Comparison of ENCODE assay signal across 25 cellular contexts in the genomic region with DNA sequence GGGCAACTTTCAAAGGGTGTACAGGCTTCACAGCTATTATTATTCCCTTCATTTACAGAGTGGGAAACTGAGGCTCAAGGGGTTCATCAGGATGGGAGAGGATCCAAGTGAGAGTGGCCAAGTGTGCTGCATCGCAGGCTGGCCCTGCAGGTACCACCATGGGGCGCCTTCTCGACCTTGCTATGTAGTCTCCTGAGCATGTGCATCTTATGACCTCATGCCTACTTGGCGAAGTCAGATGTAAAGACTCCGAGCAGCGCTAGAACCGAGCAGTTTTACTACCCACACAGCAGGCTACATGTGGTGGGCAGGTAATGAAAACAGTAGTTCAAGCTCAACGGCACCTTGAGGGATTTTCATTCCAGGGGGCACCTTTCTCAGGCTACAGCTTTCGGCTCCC. TPM values are rescaled to one million over a fixed set of nuclear protein-coding genes. Genes with fewer than 3 reads are reported as not detected.
"Had no signal": no experiment of that assay in that cellular context is flagged by ENCODE, and none has a peak within 500 bp of the region (broad histone marks: within the 10 kb centered on the region; RNA-seq: fewer than 3 reads in every experiment).

No MANE protein-coding gene starts in this region.

- H3K27me3 Mint-ChIP-seq: activated B cell treated with CpG ODN at 0.5 μM for 24 hours; activated CD4-positive, alpha-beta T cell treated with anti-CD3 and anti-CD28 coated beads, Interleukin-2, amount 10 ng/mL, durations not matched to agents 24 days and 14 days; activated naive CD8-positive, alpha-beta T cell treated with anti-CD3 and anti-CD28 coated beads for 36 hours had no signal

- DNase-seq: activated B cell treated with CpG ODN at 0.5 μM for 24 hours; activated CD4-positive, alpha-beta T cell treated with anti-CD3 and anti-CD28 coated beads for 1 hour; activated CD4-positive, alpha-beta T cell treated with anti-CD3 and anti-CD28 coated beads, Interleukin-2, amount 10 ng/mL, durations not matched to agents 24 days and 14 days; activated CD4-positive, alpha-beta T cell treated with anti-CD3 and anti-CD28 coated beads, Interleukin-2, amount 50 U/mL, for 48 hours; activated CD8-positive, alpha-beta memory T cell treated with anti-CD3 and anti-CD28 coated beads for 24 hours; activated gamma-delta T cell treated with Interleukin-2 at 50 U/mL for 16 hours; activated naive CD4-positive, alpha-beta T cell treated with anti-CD3 and anti-CD28 coated beads, Interleukin-2, amount 10 ng/mL, durations not matched to agents 7 days and 5 days; activated naive CD8-positive, alpha-beta T cell treated with anti-CD3 and anti-CD28 coated beads for 36 hours; activated T-cell treated with anti-CD3 and anti-CD28 coated beads, Interleukin-2, amount 50 U/mL, for 4 hours; brain microvascular endothelial cell; cerebellar nuclear complex; Karpas-422; MM.1S; NCI-H1105; NCI-H1436; NCI-H1694 treated with DMSO at 0.1 percent for 48 hours; NCI-H2029 treated with DMSO at 0.1 percent for 48 hours; NCI-H446; NCI-H526; Right ventricle myocardium superior had no signal

- ATAC-seq: activated T-cell treated with anti-CD3 and anti-CD28 coated beads, Interleukin-2, amount 50 U/mL, for 4 hours; SK-N-SH treated with all-trans-retinoic acid at 6 μM for 48 hours had no signal

- H3K9me3 Mint-ChIP-seq: activated B cell treated with CpG ODN at 0.5 μM for 24 hours; activated CD4-positive, alpha-beta T cell treated with anti-CD3 and anti-CD28 coated beads, Interleukin-2, amount 10 ng/mL, durations not matched to agents 24 days and 14 days; activated naive CD4-positive, alpha-beta T cell treated with anti-CD3 and anti-CD28 coated beads, Interleukin-2, amount 10 ng/mL, durations not matched to agents 7 days and 5 days; activated naive CD8-positive, alpha-beta T cell treated with anti-CD3 and anti-CD28 coated beads for 36 hours; activated T-cell treated with anti-CD3 and anti-CD28 coated beads, Interleukin-2, amount 50 U/mL, for 4 hours; T-helper 1 cell treated with Interleukin-12 subunit alpha and Interleukin-12 subunit beta and Interleukin-4 antibody, amounts not matched to agents 30 μg/mL and 1 μg/mL, for 36 hours had no signal

- H3K4me3 ChIP-seq: cardiac muscle cell, SJSA1 had no signal

- H3K4me1 ChIP-seq: SJSA1 had no signal

- H3K27me3 ChIP-seq: cardiac muscle cell, SJSA1 had no signal

- H3K9me3 ChIP-seq: SJSA1 had no signal

- H3K36me3 ChIP-seq: brain microvascular endothelial cell, cardiac muscle cell, SJSA1 had no signal

- H3K36me3 Mint-ChIP-seq: activated naive CD4-positive, alpha-beta T cell treated with anti-CD3 and anti-CD28 coated beads, Interleukin-2, amount 10 ng/mL, durations not matched to agents 7 days and 5 days; activated naive CD8-positive, alpha-beta T cell treated with anti-CD3 and anti-CD28 coated beads for 36 hours had no signal

- H3K4me3 Mint-ChIP-seq: activated B cell treated with CpG ODN at 0.5 μM for 24 hours; activated CD4-positive, alpha-beta T cell treated with anti-CD3 and anti-CD28 coated beads, Interleukin-2, amount 10 ng/mL, durations not matched to agents 24 days and 14 days; activated naive CD4-positive, alpha-beta T cell treated with anti-CD3 and anti-CD28 coated beads, Interleukin-2, amount 10 ng/mL, durations not matched to agents 7 days and 5 days; activated naive CD8-positive, alpha-beta T cell treated with anti-CD3 and anti-CD28 coated beads for 36 hours; activated T-cell treated with anti-CD3 and anti-CD28 coated beads, Interleukin-2, amount 50 U/mL, for 4 hours; T-helper 1 cell treated with Interleukin-12 subunit alpha and Interleukin-12 subunit beta and Interleukin-4 antibody, amounts not matched to agents 30 μg/mL and 1 μg/mL, for 36 hours had no signal

- H3K4me1 Mint-ChIP-seq: activated B cell treated with CpG ODN at 0.5 μM for 24 hours; activated CD4-positive, alpha-beta T cell treated with anti-CD3 and anti-CD28 coated beads, Interleukin-2, amount 10 ng/mL, durations not matched to agents 24 days and 14 days; activated naive CD4-positive, alpha-beta T cell treated with anti-CD3 and anti-CD28 coated beads, Interleukin-2, amount 10 ng/mL, durations not matched to agents 7 days and 5 days; activated naive CD8-positive, alpha-beta T cell treated with anti-CD3 and anti-CD28 coated beads for 36 hours had no signal

- H3K27ac ChIP-seq: brain microvascular endothelial cell, cardiac muscle cell, SJSA1 had no signal

- H3K27ac Mint-ChIP-seq: activated B cell treated with CpG ODN at 0.5 μM for 24 hours; activated CD4-positive, alpha-beta T cell treated with anti-CD3 and anti-CD28 coated beads, Interleukin-2, amount 10 ng/mL, durations not matched to agents 24 days and 14 days; activated naive CD4-positive, alpha-beta T cell treated with anti-CD3 and anti-CD28 coated beads, Interleukin-2, amount 10 ng/mL, durations not matched to agents 7 days and 5 days; activated naive CD8-positive, alpha-beta T cell treated with anti-CD3 and anti-CD28 coated beads for 36 hours; T-helper 1 cell treated with Interleukin-12 subunit alpha and Interleukin-12 subunit beta and Interleukin-4 antibody, amounts not matched to agents 30 μg/mL and 1 μg/mL, for 36 hours had no signal

RNA-seq across cellular contexts. Expression of gene TFCP2L1, which starts 42.0 kb away (rescaled TPM):
- total RNA-seq: activated CD4-positive, alpha-beta T cell treated with anti-CD3 and anti-CD28 coated beads, Interleukin-2, amount 10 ng/mL, durations not matched to agents 24 days and 14 days; cardiac muscle cell; RPMI7951; SJSA1 had no signal
